In the genomic region with DNA sequence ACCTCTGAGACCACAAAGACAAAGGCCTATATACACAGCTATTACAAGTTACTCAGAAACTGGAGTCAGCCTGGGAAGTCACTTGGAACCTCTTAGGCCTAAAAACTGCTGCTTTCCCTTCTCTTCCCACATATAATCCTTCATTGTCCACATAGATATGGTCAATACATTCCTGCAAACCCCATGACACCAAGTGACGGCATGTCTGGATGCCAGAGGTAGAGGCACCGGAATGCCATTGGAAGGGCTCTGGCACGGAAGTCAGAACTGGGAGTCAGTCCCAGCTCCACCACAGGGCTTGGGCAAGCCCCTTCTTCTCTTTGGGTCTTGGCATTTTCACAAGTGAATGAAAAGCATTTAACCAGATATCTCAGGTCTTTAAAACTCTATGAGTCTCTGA, we compare ENCODE assay signal across 19 cellular contexts.
DNase-seq lines count a peak whose midpoint lies in the region; ATAC-seq and TF ChIP-seq lines count a peak whose summit lies in the region.
"Had no signal": no experiment of that assay in that cellular context is flagged by ENCODE, and none has a peak within 500 bp of the region (broad histone marks: within the 10 kb centered on the region; RNA-seq: fewer than 3 reads in every experiment).

No MANE protein-coding gene starts in this region.

- ATAC-seq in Right ventricle myocardium inferior = no peak
- ATAC-seq in stimulated activated naive CD8-positive, alpha-beta T cell treated with anti-CD3 and anti-CD28 coated beads, Interleukin-15, Interleukin-2, amounts not matched to agents 100 U/mL and 50 U/mL, for 24 hours = no peak
- ATAC-seq: A549 had no signal

- H3K4me1 ChIP-seq in right atrium auricular region = peaks cover 0 to 17% of the 10 kb centered on the region in 2 donors
- H3K4me1 ChIP-seq: BE2C, Peyer's patch had no signal

- no peaks in the 10 kb centered on the region for H3K36me3 ChIP-seq in right atrium auricular region
- H3K36me3 ChIP-seq: BE2C, MG63, Peyer's patch had no signal

- H3K4me1 Mint-ChIP-seq in chondrocyte (ENCODE audit: low read depth) (peaks cover 5% of the 10 kb centered on the region), osteocyte (ENCODE audit: unreplicated experiment) (no peaks in the 10 kb centered on the region)

- DNase-seq in right atrium auricular region (ENCODE audit: low spot score) = peak; percentile 40
- no peak for DNase-seq in Right ventricle myocardium inferior (ENCODE audit: missing footprints)
- peak; percentile 18 for DNase-seq in chondrocyte (ENCODE audit: low spot score)
- peak; percentile 46 for DNase-seq in osteocyte (ENCODE audit: extremely low spot score, unreplicated experiment)
- no peak for DNase-seq in HuH-7 (ENCODE audit: low spot score)
- DNase-seq in stimulated activated naive CD8-positive, alpha-beta T cell treated with anti-CD3 and anti-CD28 coated beads, Interleukin-15, Interleukin-2, amounts not matched to agents 100 U/mL and 50 U/mL, for 24 hours = no peak
- DNase-seq in cerebellum (ENCODE audit: low spot score) = no peak
- DNase-seq: BE2C, EL, GF-D8, Kasumi-1, MG63, NCI-H1417, NCI-H187, NCI-H446, NCI-H526 had no signal

- intact Hi-C loops in Right ventricle myocardium inferior (cut with DNase I) = no loop called here

- H3K9me3 ChIP-seq in right atrium auricular region = no peaks in the 10 kb centered on the region
- H3K9me3 ChIP-seq: A549, BE2C, MG63, Peyer's patch had no signal

- no peak overlapping the region for H3K4me3 Mint-ChIP-seq in chondrocyte (ENCODE audit: unreplicated experiment)
- H3K4me3 Mint-ChIP-seq in osteocyte (ENCODE audit: unreplicated experiment) = no peak overlapping the region

- no peak overlapping the region for H3K4me3 ChIP-seq in right atrium auricular region
- H3K4me3 ChIP-seq: A549, MG63, Peyer's patch, SK-N-MC had no signal

- TF ChIP-seq CTCF in right atrium auricular region (IDR thresholded peaks at IDR 0.05) (no peak), chondrocyte (IDR thresholded peaks at IDR 0.05) (no peak), osteocyte (IDR thresholded peaks at IDR 0.05) (no peak)

- H3K27ac ChIP-seq in right atrium auricular region = no peak overlapping the region
- H3K27ac ChIP-seq: A549, Peyer's patch, SK-N-MC had no signal

- H3K36me3 Mint-ChIP-seq in chondrocyte (ENCODE audit: low read depth) = no peaks in the 10 kb centered on the region
- H3K36me3 Mint-ChIP-seq in osteocyte (ENCODE audit: unreplicated experiment) = no peaks in the 10 kb centered on the region

- H3K9me3 Mint-ChIP-seq in chondrocyte (ENCODE audit: low read depth) (no peaks in the 10 kb centered on the region), osteocyte (ENCODE audit: unreplicated experiment) (no peaks in the 10 kb centered on the region)

- no peaks in the 10 kb centered on the region for H3K27me3 ChIP-seq in right atrium auricular region
- H3K27me3 ChIP-seq: BE2C, MG63, Peyer's patch had no signal

- H3K27ac Mint-ChIP-seq in chondrocyte (ENCODE audit: unreplicated experiment) (no peak overlapping the region), osteocyte (ENCODE audit: unreplicated experiment) (no peak overlapping the region)

- H3K27me3 Mint-ChIP-seq in chondrocyte (ENCODE audit: low read depth) (no peaks in the 10 kb centered on the region), osteocyte (ENCODE audit: unreplicated experiment) (no peaks in the 10 kb centered on the region)

Comparison
In these comparisons a context has a peak if more than half of its experiments do, and no peak if none do; other contexts are left out.
1. DNase-seq: peak in right atrium auricular region (single experiment), chondrocyte (single experiment) and osteocyte (single experiment); none in Right ventricle myocardium inferior (single experiment), HuH-7 (single experiment), stimulated activated naive CD8-positive, alpha-beta T cell treated with anti-CD3 and anti-CD28 coated beads, Interleukin-15, Interleukin-2, amounts not matched to agents 100 U/mL and 50 U/mL, for 24 hours (single experiment) and cerebellum (single experiment).